ENCODE assay signal across 11 cellular contexts in the genomic region with DNA sequence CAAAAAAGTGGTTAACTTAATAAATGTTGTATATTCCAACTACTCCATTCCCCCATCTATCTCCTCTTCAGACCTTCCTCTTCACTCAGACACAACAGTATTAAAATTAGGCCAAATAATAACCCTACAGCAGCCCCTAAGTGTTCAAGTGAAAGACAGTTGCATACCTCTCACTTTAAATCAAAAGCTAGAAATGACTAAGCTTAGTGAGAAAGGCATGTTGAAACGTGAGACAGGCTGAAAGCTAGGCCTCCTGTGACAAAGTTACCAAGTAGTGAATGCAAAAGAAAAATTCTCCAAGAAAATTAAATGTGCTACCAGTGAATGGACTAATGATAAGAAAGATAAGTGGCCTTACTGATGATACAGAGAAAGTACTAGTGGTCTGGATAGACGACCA.
A peak's percentile ranks its signal among the peaks of the same experiment; 100 is the strongest.
DNase-seq lines count a peak whose midpoint lies in the region; ATAC-seq lines count a peak whose summit lies in the region.
"Had no signal": no experiment of that assay in that cellular context is flagged by ENCODE, and none has a peak within 500 bp of the region (broad histone marks: within the 10 kb centered on the region; RNA-seq: fewer than 3 reads in every experiment).

No MANE protein-coding gene starts in this region.

- DNase-seq in fibroblast of peridontal ligament (ENCODE audit: extremely low read depth) = peak; percentile 40
- no peak for DNase-seq in NCI-H1105 treated with DMSO at 0.1 percent for 48 hours (lab: John Stamatoyannopoulos, UW)
- no peak for DNase-seq in DMS114 treated with DMSO at 0.1 percent for 48 hours (lab: John Stamatoyannopoulos, UW; ENCODE audit: unreplicated experiment)
- no peak for DNase-seq in occipital lobe (lab: John Stamatoyannopoulos, UW)
- DNase-seq in HuH-7.5 (ENCODE audit: low spot score) = no peak
- DNase-seq: body of pancreas; GDM1; stimulated activated CD4-positive, alpha-beta T cell treated with anti-CD3 and anti-CD28 coated beads, Interleukin-2, amount 100 ng/mL, for 24 hours had no signal

- peak; percentile 85 for ATAC-seq in GM18517 (IDR thresholded peaks at IDR 0.05; ENCODE audit: unreplicated experiment)
- peak; percentile 67 for ATAC-seq in GM21528 (IDR thresholded peaks at IDR 0.05; ENCODE audit: low FRiP score, unreplicated experiment)
- ATAC-seq in HG03460 (IDR thresholded peaks at IDR 0.05; ENCODE audit: unreplicated experiment) = peak; percentile 73
- ATAC-seq: body of pancreas had no signal
